In the genomic region with DNA sequence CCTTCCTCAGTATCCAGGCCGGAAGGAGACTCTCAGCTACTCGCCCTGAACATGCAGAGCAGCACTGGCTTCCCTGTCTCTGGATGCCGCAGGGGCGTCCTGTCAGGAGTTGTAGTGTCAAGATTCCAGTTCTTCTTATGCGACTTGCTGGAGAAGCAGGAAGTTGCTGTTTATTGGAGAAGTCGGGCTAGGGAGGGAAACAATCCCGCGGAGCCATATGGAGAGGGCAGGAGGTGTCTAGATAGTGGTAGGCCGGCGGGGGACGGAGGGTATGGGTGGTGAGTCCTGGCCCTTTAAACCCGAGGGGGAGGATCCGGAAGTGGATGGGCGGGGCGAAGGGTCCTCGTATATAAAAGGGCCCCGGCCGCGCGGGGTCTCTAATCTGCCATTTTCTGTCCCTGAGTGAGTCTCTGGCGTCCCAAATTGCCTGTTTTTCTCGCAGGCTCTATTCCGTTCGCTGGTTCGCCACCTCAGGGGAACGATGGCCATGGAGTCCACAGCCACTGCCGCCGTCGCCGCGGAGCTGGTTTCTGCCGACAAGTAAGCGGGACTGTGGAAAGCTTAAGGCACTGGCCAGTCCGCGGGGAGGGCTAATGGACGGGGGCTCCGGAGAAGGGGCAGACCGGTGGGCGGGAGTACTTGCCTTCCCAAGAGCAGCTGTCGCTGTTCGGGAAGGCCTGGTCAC, we compare ENCODE assay signal across 8 cellular contexts. TPM values are rescaled to one million over a fixed set of nuclear protein-coding genes. Genes with fewer than 3 reads are reported as not detected.
DNase-seq lines count a peak whose midpoint lies in the region; ATAC-seq and TF ChIP-seq lines count a peak whose summit lies in the region.

A gene with protein sequence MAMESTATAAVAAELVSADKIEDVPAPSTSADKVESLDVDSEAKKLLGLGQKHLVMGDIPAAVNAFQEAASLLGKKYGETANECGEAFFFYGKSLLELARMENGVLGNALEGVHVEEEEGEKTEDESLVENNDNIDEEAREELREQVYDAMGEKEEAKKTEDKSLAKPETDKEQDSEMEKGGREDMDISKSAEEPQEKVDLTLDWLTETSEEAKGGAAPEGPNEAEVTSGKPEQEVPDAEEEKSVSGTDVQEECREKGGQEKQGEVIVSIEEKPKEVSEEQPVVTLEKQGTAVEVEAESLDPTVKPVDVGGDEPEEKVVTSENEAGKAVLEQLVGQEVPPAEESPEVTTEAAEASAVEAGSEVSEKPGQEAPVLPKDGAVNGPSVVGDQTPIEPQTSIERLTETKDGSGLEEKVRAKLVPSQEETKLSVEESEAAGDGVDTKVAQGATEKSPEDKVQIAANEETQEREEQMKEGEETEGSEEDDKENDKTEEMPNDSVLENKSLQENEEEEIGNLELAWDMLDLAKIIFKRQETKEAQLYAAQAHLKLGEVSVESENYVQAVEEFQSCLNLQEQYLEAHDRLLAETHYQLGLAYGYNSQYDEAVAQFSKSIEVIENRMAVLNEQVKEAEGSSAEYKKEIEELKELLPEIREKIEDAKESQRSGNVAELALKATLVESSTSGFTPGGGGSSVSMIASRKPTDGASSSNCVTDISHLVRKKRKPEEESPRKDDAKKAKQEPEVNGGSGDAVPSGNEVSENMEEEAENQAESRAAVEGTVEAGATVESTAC (plus strand): TSS at position 376 of the 685 bp plus-strand sequence. CDS start 106 bp downstream, at position 482.

- peaks cover 17% of the 10 kb centered on the region for H3K36me3 Mint-ChIP-seq in activated T-helper 2 cell treated with anti-CD3 and anti-CD28 coated beads, Interferon-gamma antibody, Interleukin-2, Interleukin-4, amounts not matched to agents 10 μg/mL and 5 μg/mL and 100 μg/mL, durations not matched to agents 14 hours and 24 hours and 36 hours (ENCODE audit: low read depth)
- no peaks in the 10 kb centered on the region for H3K36me3 Mint-ChIP-seq in nephron (ENCODE audit: low read depth)

- H3K27me3 Mint-ChIP-seq in activated T-helper 2 cell treated with anti-CD3 and anti-CD28 coated beads, Interferon-gamma antibody, Interleukin-2, Interleukin-4, amounts not matched to agents 10 μg/mL and 5 μg/mL and 100 μg/mL, durations not matched to agents 14 hours and 24 hours and 36 hours (ENCODE audit: low read depth), result no peaks in the 10 kb centered on the region
- H3K27me3 Mint-ChIP-seq in nephron (ENCODE audit: low read depth), result no peaks in the 10 kb centered on the region

- peak; percentile 70 for DNase-seq in H4 (ENCODE audit: low spot score)
- peak; percentile 87 for DNase-seq in LoVo (ENCODE audit: low spot score)
- DNase-seq in RPMI8226, result peak; percentile 91
- peak; percentile 91 for DNase-seq in activated T-helper 2 cell treated with anti-CD3 and anti-CD28 coated beads, Interferon-gamma antibody, Interleukin-2, Interleukin-4, amounts not matched to agents 10 μg/mL and 5 μg/mL and 100 μg/mL, durations not matched to agents 14 hours and 24 hours and 36 hours (ENCODE audit: low spot score)
- peak; percentile 74 for DNase-seq in fibroblast of peridontal ligament (ENCODE audit: extremely low read depth)
- peak; percentile 93 for DNase-seq in stimulated activated naive CD8-positive, alpha-beta T cell treated with anti-CD3 and anti-CD28 coated beads, Interleukin-15, Interleukin-2, amounts not matched to agents 100 U/mL and 50 U/mL, for 24 hours

- peak within 1 kb of the TSS; percentile 98 for H3K27ac Mint-ChIP-seq in activated T-helper 2 cell treated with anti-CD3 and anti-CD28 coated beads, Interferon-gamma antibody, Interleukin-2, Interleukin-4, amounts not matched to agents 10 μg/mL and 5 μg/mL and 100 μg/mL, durations not matched to agents 14 hours and 24 hours and 36 hours
- peak within 1 kb of the TSS; percentile 87 to 98 (median 96) for H3K27ac Mint-ChIP-seq in nephron

- no peaks in the 10 kb centered on the region; the same call in none of the 2 replicates for H3K36me3 ChIP-seq in ES-I3 (ENCODE audit: insufficient read depth, low read length)

- no peak for TF ChIP-seq CTCF in nephron (IDR thresholded peaks at IDR 0.05; ENCODE audit: unreplicated experiment in 3 of 3)

- peak within 1 kb of the TSS; percentile 98 for H3K9ac ChIP-seq in ES-I3 (ENCODE audit: low read depth, low read length)

- peaks cover 5% of the 10 kb centered on the region; the same call in 1 of the 2 replicates for H3K4me1 ChIP-seq in ES-I3 (ENCODE audit: insufficient read depth, low read length)

- peak within 1 kb of the TSS; percentile 97 for H3K4me3 Mint-ChIP-seq in activated T-helper 2 cell treated with anti-CD3 and anti-CD28 coated beads, Interferon-gamma antibody, Interleukin-2, Interleukin-4, amounts not matched to agents 10 μg/mL and 5 μg/mL and 100 μg/mL, durations not matched to agents 14 hours and 24 hours and 36 hours (ENCODE audit: low read depth)
- peak within 1 kb of the TSS; percentile 93 to 96 (median 96) for H3K4me3 Mint-ChIP-seq in nephron

- ATAC-seq in stimulated activated naive CD8-positive, alpha-beta T cell treated with anti-CD3 and anti-CD28 coated beads, Interleukin-15, Interleukin-2, amounts not matched to agents 100 U/mL and 50 U/mL, for 24 hours, result peak; percentile 67

- intact Hi-C loops in activated T-helper 2 cell treated with anti-CD3 and anti-CD28 coated beads, Interferon-gamma antibody, Interleukin-2, Interleukin-4, amounts not matched to agents 10 μg/mL and 5 μg/mL and 100 μg/mL, durations not matched to agents 14 hours and 24 hours and 36 hours (cut with micrococcal nuclease), result loop anchor here (1.0 to 10.0 kb wide), 7 partner anchors 63 to 779 kb away; a partner anchor contains a TSS

- peaks cover 24% of the 10 kb centered on the region for H3K4me1 Mint-ChIP-seq in activated T-helper 2 cell treated with anti-CD3 and anti-CD28 coated beads, Interferon-gamma antibody, Interleukin-2, Interleukin-4, amounts not matched to agents 10 μg/mL and 5 μg/mL and 100 μg/mL, durations not matched to agents 14 hours and 24 hours and 36 hours (ENCODE audit: low read depth)
- peaks cover 23% of the 10 kb centered on the region for H3K4me1 Mint-ChIP-seq in nephron

- H3K9me3 ChIP-seq in ES-I3 (ENCODE audit: control insufficient read depth, insufficient read depth, low read length), result no peaks in the 10 kb centered on the region

- H3K9me3 Mint-ChIP-seq in activated T-helper 2 cell treated with anti-CD3 and anti-CD28 coated beads, Interferon-gamma antibody, Interleukin-2, Interleukin-4, amounts not matched to agents 10 μg/mL and 5 μg/mL and 100 μg/mL, durations not matched to agents 14 hours and 24 hours and 36 hours, result no peaks in the 10 kb centered on the region
- H3K9me3 Mint-ChIP-seq in nephron, result no peaks in the 10 kb centered on the region

RNA-seq across cellular contexts. Expression of the gene that starts here (rescaled TPM):
- 167 and 237 TPM in 2 replicates for total RNA-seq in H4 (2014; rRNA removed; shearing (Covaris generic))
- 253 and 265 TPM in 2 replicates for total RNA-seq in activated T-helper 2 cell treated with anti-CD3 and anti-CD28 coated beads, Interferon-gamma antibody, Interleukin-2, Interleukin-4, amounts not matched to agents 10 μg/mL and 5 μg/mL and 100 μg/mL, durations not matched to agents 14 hours and 24 hours and 36 hours

Comparison
In these comparisons a context has a peak if more than half of its experiments do, and no peak if none do; other contexts are left out.
1. Peak in every context shown above with its lines: DNase-seq and ATAC-seq.